Comparison of ENCODE assay signal across 8 cellular contexts in the genomic region with DNA sequence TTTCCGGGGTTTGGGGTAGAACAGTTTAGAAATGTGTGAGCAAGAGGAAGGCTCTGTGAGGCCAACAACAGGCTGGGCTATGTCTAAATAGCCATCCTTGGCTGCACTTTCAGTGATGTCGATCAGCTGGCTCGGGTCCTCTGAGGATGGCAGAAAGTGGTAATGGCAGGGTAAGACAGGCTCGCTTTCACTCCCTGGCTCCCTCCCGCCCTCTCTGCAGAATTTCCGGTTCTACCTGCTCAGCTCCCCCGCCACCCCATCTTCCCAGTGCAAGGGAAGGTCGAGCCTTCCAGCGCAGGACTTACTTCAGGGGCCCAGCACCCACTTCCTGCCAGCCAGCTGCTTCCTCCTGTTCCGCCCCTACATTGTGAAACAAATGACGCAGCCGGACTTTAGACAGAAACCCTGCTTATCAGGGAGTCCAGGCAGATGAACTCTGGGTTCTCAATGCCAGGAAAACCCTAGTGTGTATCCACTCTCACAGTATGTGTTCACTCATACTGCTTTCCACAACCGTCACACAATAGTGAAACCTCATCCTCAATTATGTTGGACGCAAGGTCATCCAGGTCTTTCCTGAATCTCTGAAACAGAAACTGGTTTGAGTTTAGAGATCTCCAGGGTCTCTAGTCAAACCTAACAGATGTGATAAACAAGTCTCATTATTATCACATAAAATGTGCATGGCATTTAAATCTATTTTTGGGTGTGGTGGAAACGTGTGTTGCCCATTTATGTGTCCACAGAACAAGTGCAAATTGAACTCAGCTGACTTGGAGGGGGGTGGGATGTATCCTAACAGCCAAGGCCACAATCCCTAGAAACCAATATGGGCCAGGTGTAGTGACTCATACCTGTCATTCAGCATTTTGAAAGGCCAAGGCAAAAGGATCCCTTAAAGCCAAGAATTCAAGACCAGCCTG. TPM values are rescaled to one million over a fixed set of nuclear protein-coding genes. Genes with fewer than 3 reads are reported as not detected.
A peak's percentile ranks its signal among the peaks of the same experiment; 100 is the strongest.
DNase-seq lines count a peak whose midpoint lies in the region; ATAC-seq and TF ChIP-seq lines count a peak whose summit lies in the region.

No MANE protein-coding gene starts in this region.

- no peaks in the 10 kb centered on the region for H3K36me3 Mint-ChIP-seq in activated T-cell treated with anti-CD3 and anti-CD28 coated beads, Interleukin-2, amount 50 U/mL, for 24 hours (ENCODE audit: low read depth)

- peak overlapping the region; percentile 53 to 78 for H3K27ac ChIP-seq in testis

- no peaks in the 10 kb centered on the region for H3K9me3 ChIP-seq in testis

- 57 to 62% methylated on average over 15 of the region's 15 CpGs for WGBS in testis, 2 donors

- ATAC-seq in GM18519 (IDR thresholded peaks at IDR 0.05; ENCODE audit: low FRiP score, unreplicated experiment) (peak; percentile 71), HG02970 (IDR thresholded peaks at IDR 0.05; ENCODE audit: low FRiP score, unreplicated experiment) (peak; percentile 56)

- H3K4me3 ChIP-seq in fibroblast of the aortic adventitia (ENCODE audit: low read depth, low read length) (no peak overlapping the region), testis (no peak overlapping the region)

- peaks cover 5% of the 10 kb centered on the region for H3K4me1 ChIP-seq in testis

- H3K27ac Mint-ChIP-seq in activated T-cell treated with anti-CD3 and anti-CD28 coated beads, Interleukin-2, amount 50 U/mL, for 24 hours: peak overlapping the region; percentile 97

- TF ChIP-seq CTCF in fibroblast of the aortic adventitia (IDR thresholded peaks at IDR 0.05; ENCODE audit: insufficient read depth, low read length): no peak
- TF ChIP-seq CTCF in testis (IDR thresholded peaks at IDR 0.05): no peak

- H3K4me3 Mint-ChIP-seq in activated T-cell treated with anti-CD3 and anti-CD28 coated beads, Interleukin-2, amount 50 U/mL, for 24 hours: peak overlapping the region; percentile 76

- peaks cover 48% of the 10 kb centered on the region for H3K4me1 Mint-ChIP-seq in activated T-cell treated with anti-CD3 and anti-CD28 coated beads, Interleukin-2, amount 50 U/mL, for 24 hours (ENCODE audit: low read depth)

- no peaks in the 10 kb centered on the region for H3K36me3 ChIP-seq in testis (ENCODE audit: low read depth, missing control alignments)

- no peaks in the 10 kb centered on the region for H3K27me3 Mint-ChIP-seq in activated T-cell treated with anti-CD3 and anti-CD28 coated beads, Interleukin-2, amount 50 U/mL, for 24 hours

- intact Hi-C loops in testis (cut with DNase I; ENCODE audit: low total_unique reads): no loop called here

- TF ChIP-seq POLR2A in testis (IDR thresholded peaks at IDR 0.05): no peak

- no peaks in the 10 kb centered on the region for H3K9me3 Mint-ChIP-seq in activated T-cell treated with anti-CD3 and anti-CD28 coated beads, Interleukin-2, amount 50 U/mL, for 24 hours

- peak; percentile 80 for DNase-seq in NOMO-1 treated with dmso at 0.1 percent for 144 hours (lab: John Stamatoyannopoulos, UW; ENCODE audit: unreplicated experiment)
- peak; percentile 76 for DNase-seq in activated T-cell treated with anti-CD3 and anti-CD28 coated beads, Interleukin-2, amount 50 U/mL, for 24 hours
- DNase-seq in fibroblast of the aortic adventitia (ENCODE audit: low read depth): peak; percentile 78
- DNase-seq in non-pigmented ciliary epithelial cell (ENCODE audit: low read depth): peak; percentile 52
- DNase-seq in testis: peak; percentile 79
- no peak for DNase-seq in NCI-H526 treated with DMSO at 0.1 percent for 48 hours (lab: John Stamatoyannopoulos, UW)

- no peaks in the 10 kb centered on the region for H3K27me3 ChIP-seq in testis

RNA-seq across cellular contexts. Expression of a gene that starts 7.1 kb away (rescaled TPM):
- total RNA-seq in fibroblast of the aortic adventitia (ENCODE audit: low replicate concordance) (0.36 and 3.3 TPM in 2 replicates), testis (10 to 100 TPM; 34.5 to 38.3 TPM)
- 54.0 TPM for polyA plus RNA-seq in testis (ENCODE audit: insufficient read depth, low read depth, low replicate concordance)

RNA-seq across cellular contexts. Expression of a gene that starts 24.9 kb away (rescaled TPM):
- total RNA-seq in fibroblast of the aortic adventitia (ENCODE audit: low replicate concordance): 0.90 TPM in 1 of 2 replicates, not detected in the other
- total RNA-seq in testis: 100 to 1,000 TPM; 100 to 103 TPM
- polyA plus RNA-seq in testis (ENCODE audit: insufficient read depth, low read depth, low replicate concordance): 52.2 TPM

RNA-seq across cellular contexts. Expression of a gene that starts 31.9 kb away (rescaled TPM):
- total RNA-seq in fibroblast of the aortic adventitia (ENCODE audit: low replicate concordance) (23.5 and 36.2 TPM in 2 replicates), testis (10 to 100 TPM; 50.8 to 61.9 TPM)
- 38.8 TPM for polyA plus RNA-seq in testis (ENCODE audit: insufficient read depth, low read depth, low replicate concordance)

RNA-seq across cellular contexts. Expression of a gene that starts 55.8 kb away (rescaled TPM):
- total RNA-seq in fibroblast of the aortic adventitia (ENCODE audit: low replicate concordance) (not detected in 2 replicates), testis (1 to 10 TPM in 1 of 2 donors, under 1 TPM in 1; 0.79 to 1.6 TPM)
- polyA plus RNA-seq in testis (ENCODE audit: insufficient read depth, low read depth, low replicate concordance): 5.4 TPM

RNA-seq across cellular contexts. Expression of a gene that starts 59.2 kb away (rescaled TPM):
- total RNA-seq in fibroblast of the aortic adventitia (ENCODE audit: low replicate concordance) (3.8 TPM in 1 of 2 replicates, not detected in the other), testis (1 to 10 TPM in 1 of 2 donors, not detected in 1; 6.4 TPM)
- polyA plus RNA-seq in testis (ENCODE audit: insufficient read depth, low read depth, low replicate concordance): 1.5 TPM

Comparison
In these comparisons a context has a peak if more than half of its experiments do, and no peak if none do; other contexts are left out.
1. RNA of a gene that starts 24.9 kb away (total RNA-seq): 100 to 103 TPM in testis; 0.90 TPM in fibroblast of the aortic adventitia; every median in the first group is over 10 times any median in the second.